In the genomic region with DNA sequence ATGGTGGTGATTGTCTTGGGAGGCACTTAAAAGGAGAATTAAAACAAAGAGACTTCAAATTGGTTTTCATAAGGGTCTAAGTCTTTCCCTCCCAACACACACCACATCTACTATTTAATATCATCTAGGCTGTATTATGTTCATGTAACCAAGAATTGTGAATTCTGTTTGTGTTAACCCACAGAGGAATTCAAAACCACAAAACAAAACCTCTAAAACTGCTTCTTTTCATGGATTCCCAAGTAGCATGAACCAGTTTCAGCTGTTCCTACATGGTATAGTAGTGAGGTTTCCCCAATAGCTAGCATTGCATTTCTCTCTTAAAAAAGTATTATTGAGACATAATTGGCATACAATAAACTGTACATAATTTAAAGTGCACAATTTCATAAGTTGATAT, we compare ENCODE assay signal across 13 cellular contexts.
DNase-seq lines count a peak whose midpoint lies in the region; ATAC-seq and TF ChIP-seq lines count a peak whose summit lies in the region.
"Had no signal": no experiment of that assay in that cellular context is flagged by ENCODE, and none has a peak within 500 bp of the region (broad histone marks: within the 10 kb centered on the region; RNA-seq: fewer than 3 reads in every experiment).

No MANE protein-coding gene starts in this region.

- no peaks in the 10 kb centered on the region for H3K79me2 ChIP-seq in MM.1S (ENCODE audit: low read length)

- H3K9me3 ChIP-seq in MM.1S (replicated peaks; ENCODE audit: insufficient read depth, low read length): no peaks in the 10 kb centered on the region

- no peak overlapping the region for H3K27ac ChIP-seq in MM.1S (ENCODE audit: low read length)

- no peaks in the 10 kb centered on the region for H4K20me1 ChIP-seq in MM.1S (ENCODE audit: insufficient read depth, low read length)

- DNase-seq in GDM1 (lab: John Stamatoyannopoulos, UW) (peak; percentile 21), MM.1S (peak; percentile 37), astrocyte of the hippocampus (ENCODE audit: low read depth, low spot score) (peak; percentile 46), myocyte (ENCODE audit: low read depth) (peak; percentile 21), NCI-H345 (lab: John Stamatoyannopoulos, UW) (no peak), NCI-H446 treated with DMSO at 0.1 percent for 48 hours (lab: John Stamatoyannopoulos, UW) (no peak)
- DNase-seq: C1 segment of cervical spinal cord; CD4-positive, alpha-beta T cell; DMS79 treated with DMSO at 0.1 percent for 48 hours; GF-D8; IMR-90 had no signal

- TF ChIP-seq POLR2A in GM18505 (IDR thresholded peaks at IDR 0.05; ENCODE audit: borderline replicate concordance, extremely low read depth, insufficient read depth, insufficient read length): no peak

- H3K4me2 ChIP-seq in MM.1S (ENCODE audit: low read depth, low read length): no peak overlapping the region

- H3K4me3 ChIP-seq in MM.1S (ENCODE audit: low read length): no peak overlapping the region

- peaks cover 13% of the 10 kb centered on the region for H3K4me1 ChIP-seq in MM.1S (ENCODE audit: low read length)

- ATAC-seq in GM18505 (IDR thresholded peaks at IDR 0.05; ENCODE audit: unreplicated experiment): no peak
- ATAC-seq: HCT116 had no signal

- no peaks in the 10 kb centered on the region for H3K27me3 ChIP-seq in MM.1S (replicated peaks; ENCODE audit: insufficient read depth, low read length)

- H3K9ac ChIP-seq in MM.1S (ENCODE audit: low read length): no peak overlapping the region

- no peak for TF ChIP-seq CTCF in MM.1S (IDR thresholded peaks at IDR 0.05; ENCODE audit: low read length)

- H3K36me3 ChIP-seq in MM.1S (replicated peaks; ENCODE audit: insufficient read depth, low read length): no peaks in the 10 kb centered on the region

- no peaks in the 10 kb centered on the region for H3F3A ChIP-seq in MM.1S (ENCODE audit: insufficient read depth, low read length)

- H3K9me2 ChIP-seq in MM.1S (replicated peaks; ENCODE audit: insufficient read depth, low read length): no peaks in the 10 kb centered on the region

- no peak overlapping the region for H2AFZ ChIP-seq in MM.1S (ENCODE audit: low read length)

Comparison
In these comparisons a context has a peak if more than half of its experiments do, and no peak if none do; other contexts are left out.
1. DNase-seq: peak in GDM1 (single experiment), MM.1S (single experiment), astrocyte of the hippocampus (single experiment) and myocyte (single experiment); none in NCI-H345 (single experiment) and NCI-H446 treated with DMSO at 0.1 percent for 48 hours (single experiment).